ENCODE assay signal across 2 cellular contexts in the genomic region with DNA sequence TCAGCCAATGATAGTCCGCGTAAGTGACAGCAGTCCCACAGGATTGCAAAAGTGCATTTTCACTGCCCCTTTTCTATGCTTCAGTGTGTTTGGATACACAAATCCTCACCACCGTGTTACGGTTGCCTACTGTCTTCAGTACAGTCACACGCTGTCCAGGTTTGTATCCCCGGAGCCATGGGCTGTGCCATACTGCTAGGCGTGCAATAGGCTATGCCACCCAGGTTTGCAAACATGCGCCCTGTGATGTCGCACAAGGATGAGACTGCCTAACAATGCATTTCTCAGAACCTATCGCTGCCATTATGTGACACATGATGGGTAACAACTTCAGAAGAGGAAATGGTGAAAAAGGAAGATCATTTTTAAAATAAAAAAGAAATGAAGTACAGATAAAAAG.
TF ChIP-seq lines count a peak whose summit lies in the region.

No MANE protein-coding gene starts in this region.

TF ChIP-seq in GM23338, 12 proteins besides CTCF, POLR2A, EP300 and RAD21 (continued from another document):
- TF ChIP-seq POLR2AphosphoS5 (IDR thresholded peaks at IDR 0.05; ENCODE audit: low read depth) = no peak
- TF ChIP-seq ZNF331 (CRISPR knock-in tag; IDR thresholded peaks at IDR 0.05; ENCODE audit: low read depth) = no peak

TF ChIP-seq in H1, 55 proteins besides CTCF, POLR2A, EP300 and RAD21 (continued from another document):
- no peak for TF ChIP-seq EGR1 (IDR thresholded peaks at IDR 0.05; ENCODE audit: borderline replicate concordance, low read depth, low read length)
- no peak for TF ChIP-seq TBP (IDR thresholded peaks at IDR 0.05; ENCODE audit: low read depth, low read length)
- TF ChIP-seq ZNF274 (IDR thresholded peaks at IDR 0.05; ENCODE audit: borderline replicate concordance, extremely low read depth, low read length) = no peak
TF ChIP-seq in H1: peak in this region for 0.
